Comparison of ENCODE assay signal across 8 cellular contexts in the genomic region with DNA sequence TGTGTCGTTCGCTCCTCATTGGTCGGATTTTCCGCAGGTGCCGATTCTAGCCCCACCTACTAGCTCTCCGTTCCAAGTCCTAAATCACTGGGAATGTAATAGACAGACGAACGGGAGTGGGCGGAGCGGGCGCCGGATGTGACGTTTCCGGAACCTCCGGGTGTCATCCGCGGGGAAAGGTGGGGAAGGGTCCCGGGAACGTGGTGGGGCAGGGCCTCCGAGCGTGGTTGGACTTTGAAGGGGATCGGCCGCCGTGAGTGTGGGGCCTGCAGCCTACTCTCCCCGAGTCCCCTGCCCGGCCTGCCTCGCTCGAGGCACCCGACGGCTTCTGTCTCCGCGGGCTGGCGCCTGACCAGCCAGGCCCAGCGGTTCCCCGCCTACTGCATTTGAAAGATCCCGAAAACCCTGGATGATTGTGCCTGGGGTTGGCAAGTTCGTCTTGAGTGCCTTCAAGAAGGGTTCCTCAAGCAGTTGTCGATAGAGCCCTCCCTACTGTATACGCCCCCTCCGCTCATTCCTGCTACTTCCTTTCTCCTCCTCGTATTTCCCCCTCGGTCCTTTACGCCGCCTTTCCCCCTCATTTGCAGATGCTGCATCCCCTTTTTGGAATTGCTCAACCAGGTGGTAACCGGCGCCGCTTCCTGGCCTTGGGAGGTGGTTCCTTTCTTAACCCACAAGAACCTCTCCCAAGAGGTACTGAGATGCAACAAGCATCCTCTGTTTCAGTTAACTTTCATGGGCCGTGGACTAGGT. TPM values are rescaled to one million over a fixed set of nuclear protein-coding genes. Genes with fewer than 3 reads are reported as not detected.
DNase-seq lines count a peak whose midpoint lies in the region; ATAC-seq and TF ChIP-seq lines count a peak whose summit lies in the region.

Gene STAMBP, plus strand, starts transcription at position 144 of the 753 bp plus-strand sequence. CDS start 1,896 bp downstream, outside the sequence.

- intact Hi-C loops in activated B cell treated with CpG ODN at 0.5 μM for 24 hours (cut with micrococcal nuclease) = loop anchor here (1.0 kb wide), 6 partner anchors 49 to 701 kb away; partner anchors contain the start of genes DGUOK, DUSP11 and TPRKB

- TF ChIP-seq POLR2A in GM18951 (IDR thresholded peaks at IDR 0.05; ENCODE audit: extremely low read depth, insufficient read depth, insufficient read length) = peak; percentile 80

- peak within 1 kb of the TSS; percentile 98 for H3K4me3 Mint-ChIP-seq in activated B cell treated with CpG ODN at 0.5 μM for 24 hours

- TF ChIP-seq CTCF in activated B cell treated with CpG ODN at 0.5 μM for 24 hours (IDR thresholded peaks at IDR 0.05) (no peak), smooth muscle cell (IDR thresholded peaks at IDR 0.05; ENCODE audit: borderline replicate concordance, insufficient read depth, poor library complexity, severe bottlenecking) (no peak)

- H3K36me3 ChIP-seq in smooth muscle cell (ENCODE audit: low read depth) = peaks cover 6% of the 10 kb centered on the region

- H4K20me1 ChIP-seq in smooth muscle cell (ENCODE audit: low read depth) = no peaks in the 10 kb centered on the region

- peaks cover 41% of the 10 kb centered on the region for H3K36me3 Mint-ChIP-seq in activated B cell treated with CpG ODN at 0.5 μM for 24 hours (ENCODE audit: low read depth)

- peak within 1 kb of the TSS; percentile 94 for H3K27ac ChIP-seq in caudate nucleus (ENCODE audit: low read depth, low read length)
- peak within 1 kb of the TSS; percentile 97 for H3K27ac ChIP-seq in smooth muscle cell (ENCODE audit: low read depth)

- H3K27me3 Mint-ChIP-seq in activated B cell treated with CpG ODN at 0.5 μM for 24 hours = no peaks in the 10 kb centered on the region

- POLR2A ChIA-PET in activated B cell treated with CpG ODN at 0.5 μM for 24 hours (lab: Charles Lee) = interaction anchor here (0.6 to 2.7 kb wide), 18 partner anchors 13 to 654 kb away, joined by 3 to 24 read pairs (median 4); partner anchors contain the start of genes BOLA3, CCDC142, DUSP11 and MOB1A

- no peaks in the 10 kb centered on the region for H3K27me3 ChIP-seq in smooth muscle cell (ENCODE audit: low read depth)

- no peaks in the 10 kb centered on the region for H3K9me3 ChIP-seq in smooth muscle cell (replicated peaks; ENCODE audit: low read depth)

- peak within 1 kb of the TSS; percentile 96 for H3K27ac Mint-ChIP-seq in activated B cell treated with CpG ODN at 0.5 μM for 24 hours

- H3K9me3 Mint-ChIP-seq in activated B cell treated with CpG ODN at 0.5 μM for 24 hours = no peaks in the 10 kb centered on the region

- CTCF ChIA-PET in activated B cell treated with CpG ODN at 0.5 μM for 24 hours (lab: Charles Lee) = interaction anchor here (0.8 to 1.3 kb wide), 5 partner anchors 292 to 506 kb away, joined by 3 to 15 read pairs (median 5); partner anchors contain the start of gene MTHFD2

- peak within 1 kb of the TSS; percentile 94 for H3K4me2 ChIP-seq in smooth muscle cell

- DNase-seq in AG08395 (ENCODE audit: low spot score) = peak; percentile 94
- peak; percentile 98 for DNase-seq in NCI-H345 (lab: John Stamatoyannopoulos, UW)
- peak; percentile 80 for DNase-seq in activated B cell treated with CpG ODN at 0.5 μM for 24 hours
- DNase-seq in caudate nucleus (lab: John Stamatoyannopoulos, UW) = peak; percentile 57 to 99 (median 93)
- peak; percentile 97 for DNase-seq in iPS-NIHi7 (ENCODE audit: extremely low spot score)
- DNase-seq in smooth muscle cell (lab: John Stamatoyannopoulos, UW; ENCODE audit: unreplicated experiment) = peak; percentile 67

- H3K4me1 Mint-ChIP-seq in activated B cell treated with CpG ODN at 0.5 μM for 24 hours = peaks cover 41% of the 10 kb centered on the region

- peak within 1 kb of the TSS; percentile 75 for H3K4me3 ChIP-seq in smooth muscle cell

- H3K4me1 ChIP-seq in smooth muscle cell (ENCODE audit: low read depth) = peaks cover 12% of the 10 kb centered on the region

- H3K79me2 ChIP-seq in smooth muscle cell (ENCODE audit: low read depth) = peaks cover 9% of the 10 kb centered on the region

- in situ Hi-C loops in GM18951 (cut with MboI; ENCODE audit: low sequenced_read_pairs, unreplicated experiment) = loop anchor here (5.0 kb wide), 1 partner anchor 323 kb away; no protein-coding TSS in a partner anchor

- peaks cover 8% of the 10 kb centered on the region for H3F3A ChIP-seq in smooth muscle cell (ENCODE audit: low read depth)

- H2AFZ ChIP-seq in smooth muscle cell (ENCODE audit: low read depth) = peak within 1 kb of the TSS; percentile 86

- ATAC-seq in HG03196 (IDR thresholded peaks at IDR 0.05; ENCODE audit: unreplicated experiment) (peak; percentile 78), activated B cell treated with CpG ODN at 0.5 μM for 24 hours (ENCODE audit: low read depth) (peak; percentile 92)

- H3K9ac ChIP-seq in smooth muscle cell (ENCODE audit: low read depth) = peak within 1 kb of the TSS; percentile 97

- under 1% methylated on average over 34 of the region's 48 CpGs for WGBS in smooth muscle cell (ENCODE audit: low lambda C conversion rate)

RNA-seq across cellular contexts. Expression of gene STAMBP, which starts in this region (rescaled TPM):
- total RNA-seq in activated B cell treated with CpG ODN at 0.5 μM for 24 hours (32.2 and 35.4 TPM in 2 replicates), smooth muscle cell (36.3 and 61.1 TPM in 2 replicates)
- polyA plus RNA-seq in smooth muscle cell = 48.5 and 53.0 TPM in 2 replicates

Comparison
In these comparisons a context has a peak if more than half of its experiments do, and no peak if none do; other contexts are left out.
1. Peak in every context shown above with its lines: DNase-seq, ATAC-seq, H3K4me3 ChIP-seq and H3K27ac ChIP-seq.